Comparison of ENCODE assay signal across 7 cellular contexts in genomic region chr17:2337152-2337810, GRCh38. TPM values are rescaled to one million over a fixed set of nuclear protein-coding genes. Genes with fewer than 3 reads are reported as not detected.
A peak's percentile ranks its signal among the peaks of the same experiment; 100 is the strongest.
DNase-seq lines count a peak whose midpoint lies in the region; ATAC-seq and TF ChIP-seq lines count a peak whose summit lies in the region.

Gene SGSM2, plus strand, starts transcription at chr17:2337501. Its CDS starts 188 bp downstream, at chr17:2337689.

- ATAC-seq in GM18517 (IDR thresholded peaks at IDR 0.05; ENCODE audit: unreplicated experiment): peak; percentile 11
- ATAC-seq in IMR-90 (ENCODE audit: low read depth): peak; percentile 78
- ATAC-seq in T-cell (replicated peaks in 1 of 4): peak; percentile 75 to 76 (median 76)
- peak; percentile 79 for ATAC-seq in upper lobe of right lung

- peaks cover 31 to 46% (median 34%) of the 10 kb centered on the region in 3 donors for H3K4me1 Mint-ChIP-seq in T-cell

- peak within 1 kb of the TSS; percentile 2; the same call in 1 of the 3 replicates for H2BK15ac ChIP-seq in IMR-90 (ENCODE audit: low read depth, low read length)

- no peaks in the 10 kb centered on the region for H3K27me3 Mint-ChIP-seq in T-cell

- H3K36me3 ChIP-seq in IMR-90 (ENCODE audit: control insufficient read depth, insufficient read depth, low read length) (peaks cover 22% of the 10 kb centered on the region), adipocyte (ENCODE audit: control insufficient read depth, insufficient read depth, low read length, severe bottlenecking) (peaks cover 30% of the 10 kb centered on the region), upper lobe of right lung (peaks cover 40% of the 10 kb centered on the region)

- H3K4ac ChIP-seq in IMR-90 (ENCODE audit: low read depth, low read length): peak within 1 kb of the TSS; percentile 80

- peak within 1 kb of the TSS; percentile 50 for H4K91ac ChIP-seq in IMR-90 (ENCODE audit: insufficient read depth, low read depth, low read length)

- peak within 1 kb of the TSS; percentile 95 for H3K4me2 ChIP-seq in IMR-90 (ENCODE audit: low read depth, low read length)

- peak within 1 kb of the TSS; percentile 90 to 98 for H4K8ac ChIP-seq in IMR-90 (ENCODE audit: low read depth in 2 of 2, low read length in 2 of 2)

- H4K5ac ChIP-seq in IMR-90 (ENCODE audit: low read depth, low read length): peak within 1 kb of the TSS; percentile 85

- in situ Hi-C loops in IMR-90 (cut with MboI; ENCODE audit: low sequenced_read_pairs): no loop called here

- H4K20me1 ChIP-seq in IMR-90 (ENCODE audit: insufficient read depth, low read length): peaks cover 15% of the 10 kb centered on the region

- H2BK20ac ChIP-seq in IMR-90 (ENCODE audit: low read depth, low read length): no peak within 1 kb of the TSS

- peak within 1 kb of the TSS; percentile 65 for H3K4me3 ChIP-seq in IMR-90 (ENCODE audit: insufficient read depth, low read depth, low read length)
- peak within 1 kb of the TSS; percentile 97 for H3K4me3 ChIP-seq in adipocyte (ENCODE audit: low read length)
- H3K4me3 ChIP-seq in upper lobe of right lung: peak within 1 kb of the TSS; percentile 84

- peak within 1 kb of the TSS; percentile 91 for H3K56ac ChIP-seq in IMR-90 (ENCODE audit: extremely low read depth, insufficient read depth, low read length)

- peak within 1 kb of the TSS; percentile 72 for H3K27ac ChIP-seq in IMR-90 (ENCODE audit: insufficient read depth, low read length)
- peak within 1 kb of the TSS; percentile 79 for H3K27ac ChIP-seq in upper lobe of right lung

- TF ChIP-seq CTCF in IMR-90 (conservative IDR thresholded peaks at IDR 0.05; ENCODE audit: low read depth, low read length): no peak
- TF ChIP-seq CTCF in upper lobe of right lung (IDR thresholded peaks at IDR 0.05): no peak

- H3K4me1 ChIP-seq in IMR-90 (ENCODE audit: control insufficient read depth, insufficient read depth, low read length): peaks cover 11% of the 10 kb centered on the region
- H3K4me1 ChIP-seq in adipocyte (ENCODE audit: control insufficient read depth, insufficient read depth, low read length): peaks cover 21% of the 10 kb centered on the region
- peaks cover 18% of the 10 kb centered on the region for H3K4me1 ChIP-seq in upper lobe of right lung

- H3K36me3 Mint-ChIP-seq in T-cell: peaks cover 15% of the 10 kb centered on the region

- peak within 1 kb of the TSS; percentile 71 for H2BK5ac ChIP-seq in IMR-90 (ENCODE audit: low read depth, low read length, poor library complexity, severe bottlenecking)

- dilution Hi-C loops in IMR-90 (cut with HindIII; ENCODE audit: low sequenced_read_pairs, unreplicated experiment): no loop called here

- TF ChIP-seq RAD21 in IMR-90 (IDR thresholded peaks at IDR 0.05; ENCODE audit: low read length): no peak

- BruUV-seq in IMR-90 (replicated peaks; lab: Mats Ljungman, UMichigan): no TSS peak

- H3K27me3 ChIP-seq in IMR-90 (ENCODE audit: control insufficient read depth, insufficient read depth, low read length) (no peaks in the 10 kb centered on the region), adipocyte (replicated peaks; ENCODE audit: control insufficient read depth, insufficient read depth, low read length) (no peaks in the 10 kb centered on the region), upper lobe of right lung (no peaks in the 10 kb centered on the region)

- H2AFZ ChIP-seq in IMR-90 (replicated peaks; ENCODE audit: low read length, poor library complexity): peak within 1 kb of the TSS; percentile 98

- H2BK120ac ChIP-seq in IMR-90 (ENCODE audit: low read depth, low read length): peak within 1 kb of the TSS; percentile 38; the same call in 1 of the 2 replicates

- peak; percentile 34 for DNase-seq in IMR-90
- DNase-seq in T-cell: peak; percentile 45 to 84 (median 72)
- DNase-seq in adipocyte (ENCODE audit: low read depth): peak; percentile 79
- no peak for DNase-seq in cardiac septum (ENCODE audit: low spot score)
- DNase-seq in posterior cingulate gyrus: peak; percentile 42 to 95 (median 67)
- peak; percentile 86 for DNase-seq in upper lobe of right lung

- POLR2A ChIA-PET in IMR-90 (lab: Charles Lee; ENCODE audit: unreplicated experiment) (no interaction called here), T-cell (lab: Charles Lee) (no interaction called here)

- H3K9me3 Mint-ChIP-seq in T-cell: no peaks in the 10 kb centered on the region

- peak within 1 kb of the TSS; percentile 76 for H3K9ac ChIP-seq in IMR-90 (ENCODE audit: low read depth, low read length)
- H3K9ac ChIP-seq in adipocyte (ENCODE audit: low read length): peak within 1 kb of the TSS; percentile 96

- H2AK9ac ChIP-seq in IMR-90 (replicated peaks; ENCODE audit: low read depth, low read length, poor library complexity): peak within 1 kb of the TSS; percentile 93

- 0% methylated on average over 33 of the region's 85 CpGs; no CpG with 5 or more reads in 1 of the 2 experiments for WGBS in IMR-90 (ENCODE audit: extremely low coverage in 2 of 2, insufficient read length in 1 of 2), 2 experiments

- H3K27ac Mint-ChIP-seq in T-cell: peak within 1 kb of the TSS; percentile 94 to 96

- CTCF ChIA-PET in IMR-90 (lab: Yijun Ruan, JAX) (interaction anchor here (1.4 kb wide), 1 partner anchor 283 kb away, joined by 3 read pairs; the partner anchor contains the start of gene HIC1), T-cell (lab: Charles Lee) (interaction anchor here (0.7 to 1.7 kb wide), 7 partner anchors 9 to 114 kb away, joined by 3 to 11 read pairs (median 5); no protein-coding TSS in a partner anchor)

- H3K4me3 Mint-ChIP-seq in T-cell: peak within 1 kb of the TSS; percentile 99 to 100 (median 99)

- H3K18ac ChIP-seq in IMR-90 (ENCODE audit: low read depth, low read length): peak within 1 kb of the TSS; percentile 30

- intact Hi-C loops in IMR-90 (cut with micrococcal nuclease) (loop anchor here (5.0 kb wide), 1 partner anchor 285 kb away; no protein-coding TSS in a partner anchor), cardiac septum (cut with DNase I) (loop anchor here (2.0 kb wide), 1 partner anchor 34 kb away; the partner anchor contains the start of genes SMG6 and SRR), posterior cingulate gyrus (cut with DNase I) (loop anchor here (2.0 kb wide), 1 partner anchor 34 kb away; the partner anchor contains the start of genes SMG6 and SRR), upper lobe of right lung (cut with DNase I) (no loop called here)

- H2AK5ac ChIP-seq in IMR-90 (ENCODE audit: low read depth, low read length): peak within 1 kb of the TSS; percentile 89

- H3K9me1 ChIP-seq in IMR-90 (ENCODE audit: insufficient read depth, low read length): peaks cover 9% of the 10 kb centered on the region; the same call in 1 of the 2 replicates

- H3K79me1 ChIP-seq in IMR-90 (ENCODE audit: low read depth in 1 of 2, low read length in 2 of 2): peaks cover 39 to 71% of the 10 kb centered on the region in 2 experiments

- H3K14ac ChIP-seq in IMR-90 (replicated peaks; ENCODE audit: low read depth, low read length): peak within 1 kb of the TSS; percentile 93

- H3K9me3 ChIP-seq in IMR-90 (ENCODE audit: control insufficient read depth, insufficient read depth, low read length): no peaks in the 10 kb centered on the region
- H3K9me3 ChIP-seq in adipocyte (ENCODE audit: control insufficient read depth, low read length): no peaks in the 10 kb centered on the region
- no peaks in the 10 kb centered on the region for H3K9me3 ChIP-seq in upper lobe of right lung

- peak within 1 kb of the TSS; percentile 98 for H3K23ac ChIP-seq in IMR-90 (ENCODE audit: low read depth, low read length)

- TF ChIP-seq POLR2A in IMR-90 (IDR thresholded peaks at IDR 0.05; ENCODE audit: low read depth, low read length): no peak; the same call in 1 of the 2 replicates

TF ChIP-seq in IMR-90, 13 proteins besides CTCF, POLR2A, EP300 and RAD21:
- TF ChIP-seq MXI1 (IDR thresholded peaks at IDR 0.05; ENCODE audit: borderline replicate concordance, low read depth, low read length) (peak; percentile 50; the same call in 1 of the 2 replicates), USF2 (IDR thresholded peaks at IDR 0.05; ENCODE audit: low read depth, low read length) (no peak), MAZ (IDR thresholded peaks at IDR 0.05; ENCODE audit: borderline replicate concordance, low read depth, low read length) (peak; percentile 22; the same call in 1 of the 2 replicates)

RNA-seq across cellular contexts. Expression of gene SGSM2, which starts in this region (rescaled TPM):
- 12.2 and 13.6 TPM in 2 replicates for total RNA-seq in IMR-90 (2012; rRNA removed)
- 79.6 and 81.2 TPM in 2 replicates for polyA plus RNA-seq in IMR-90 (2012; rRNA removed)
- polyA plus RNA-seq in IMR-90 (2012; cell fraction: cytosol; rRNA removed): 30.9 and 35.6 TPM in 2 replicates
- polyA plus RNA-seq in IMR-90 (2012; cell fraction: nucleus; rRNA removed; ENCODE audit: low replicate concordance): 390 and 704 TPM in 2 replicates
- 100 to 1,000 TPM; 124 to 172 (median 160) TPM for total RNA-seq in T-cell
- total RNA-seq in cardiac septum: 35.5 TPM
- 55.0 TPM for total RNA-seq in upper lobe of right lung

Comparison
In these comparisons a context has a peak if more than half of its experiments do, and no peak if none do; other contexts are left out.
1. ATAC-seq: peak in every context shown above with its lines; median percentile 79 in upper lobe of right lung; 78 in IMR-90; 76 in T-cell; 11 in GM18517.